ENCODE assay signal across 8 cellular contexts in the genomic region with DNA sequence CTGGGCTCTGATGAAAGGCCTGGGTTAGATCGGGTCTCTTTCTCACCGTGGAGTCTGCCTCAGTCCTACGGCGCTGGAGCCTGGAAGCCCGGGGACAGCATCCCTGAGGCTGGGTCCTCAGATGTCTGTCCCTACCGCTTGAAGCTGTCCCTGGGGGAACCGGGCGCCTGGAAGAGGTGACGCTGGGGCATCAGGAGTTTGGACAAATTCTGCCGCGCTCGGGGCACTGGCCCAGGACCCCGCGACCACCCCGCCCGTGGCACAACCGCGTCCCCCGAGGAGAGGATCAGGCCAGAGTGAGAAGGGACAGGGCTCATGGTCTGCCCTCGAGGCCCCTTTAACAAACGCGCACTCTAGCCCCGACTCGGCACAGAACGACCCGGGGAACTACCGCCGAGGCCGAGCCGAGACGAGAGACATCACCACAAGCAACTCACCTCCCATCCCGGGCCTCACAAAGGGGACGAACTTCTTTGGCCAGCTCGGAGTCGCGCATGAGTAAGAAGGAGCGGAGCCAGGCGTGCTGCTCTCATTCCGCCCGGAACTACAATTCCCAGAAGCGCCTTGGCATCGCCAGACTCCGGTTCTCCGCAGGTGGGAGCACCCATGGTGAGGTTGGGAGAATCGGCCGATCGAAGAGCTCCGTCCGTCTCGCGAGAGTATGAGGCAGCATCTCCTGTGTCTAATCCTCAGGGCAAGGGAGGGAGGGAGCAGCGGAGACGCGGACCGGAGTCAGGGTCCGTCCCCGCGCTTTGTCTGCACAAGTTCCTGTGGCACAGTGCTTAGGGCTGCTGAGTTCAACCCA. TPM values are rescaled to one million over a fixed set of nuclear protein-coding genes. Genes with fewer than 3 reads are reported as not detected.
DNase-seq lines count a peak whose midpoint lies in the region; ATAC-seq and TF ChIP-seq lines count a peak whose summit lies in the region.
"Not testable (repeated sequence)": the region's sequence is repeated elsewhere in the genome, so short reads cannot be mapped to it uniquely, and the experiment has no call there.

A gene (minus strand): TSS at position 548 of the 805 bp plus-strand sequence. CDS start 663 bp downstream, outside the sequence.

- peak; percentile 57 for DNase-seq in AG04449 (ENCODE audit: low read depth, low spot score)
- DNase-seq in NCI-H2227 treated with DMSO at 0.1 percent for 48 hours (lab: John Stamatoyannopoulos, UW): peak; percentile 79
- DNase-seq in activated CD4-positive, CD25-positive, alpha-beta regulatory T cell treated with anti-CD3 and anti-CD28 coated beads, Interleukin-2, amount 50 U/mL, for 16 hours (ENCODE audit: low read depth, low spot score): peak; percentile 41
- peak; percentile 51 to 58 for DNase-seq in central memory CD8-positive, alpha-beta T cell (ENCODE audit: low spot score in 2 of 2)
- peak; percentile 53 for DNase-seq in iPS-NIHi7 (ENCODE audit: extremely low spot score)

- not testable (repeated sequence) for H3K9me3 ChIP-seq in skeletal muscle tissue (ENCODE audit: control insufficient read depth in 3 of 3, low read length in 3 of 3)

- H3K4me3 ChIP-seq in AG04449 (ENCODE audit: low read depth, low read length): peak within 1 kb of the TSS; percentile 62
- H3K4me3 ChIP-seq in skeletal muscle tissue (ENCODE audit: low read length in 3 of 3): peak within 1 kb of the TSS; percentile 43 to 78 (median 57)

- ATAC-seq in GM19023 (IDR thresholded peaks at IDR 0.05; ENCODE audit: unreplicated experiment) (peak; percentile 95), HG03135 (IDR thresholded peaks at IDR 0.05; ENCODE audit: unreplicated experiment) (peak; percentile 80)
- ATAC-seq in central memory CD8-positive, alpha-beta T cell (replicated peaks; ENCODE audit: extremely low read depth, poor library complexity, severe bottlenecking): peak; percentile 79

- not testable (repeated sequence) for H3K9me3 Mint-ChIP-seq in central memory CD8-positive, alpha-beta T cell

- H3K9ac ChIP-seq in skeletal muscle tissue (ENCODE audit: low read depth in 1 of 3, low read length in 3 of 3): peak within 1 kb of the TSS in 2 of 3 donors; percentile 45 to 64

- POLR2A ChIA-PET in AG04449 (lab: Yijun Ruan, JAX): not testable (repeated sequence)

- H3K4me1 ChIP-seq in skeletal muscle tissue (ENCODE audit: control insufficient read depth in 3 of 3, insufficient read depth in 3 of 3, low read length in 3 of 3): not testable (repeated sequence)

- H3K36me3 ChIP-seq in skeletal muscle tissue (ENCODE audit: control insufficient read depth in 3 of 3, insufficient read depth in 3 of 3, low read length in 3 of 3): not testable (repeated sequence)

- H3K27me3 ChIP-seq in skeletal muscle tissue (ENCODE audit: control insufficient read depth in 3 of 3, insufficient read depth in 3 of 3, low read length in 3 of 3): not testable (repeated sequence)

- not testable (repeated sequence) for H3K27me3 Mint-ChIP-seq in central memory CD8-positive, alpha-beta T cell

- H3K27ac Mint-ChIP-seq in central memory CD8-positive, alpha-beta T cell (ENCODE audit: low read depth): peak within 1 kb of the TSS; percentile 65

- not testable (repeated sequence) for TF ChIP-seq CTCF in AG04449 (IDR thresholded peaks at IDR 0.05; ENCODE audit: insufficient read depth, low read length, missing control alignments)

- H3K4me1 Mint-ChIP-seq in central memory CD8-positive, alpha-beta T cell: not testable (repeated sequence)

- peak within 1 kb of the TSS; percentile 85 for H3K4me3 Mint-ChIP-seq in central memory CD8-positive, alpha-beta T cell

- H3K36me3 Mint-ChIP-seq in central memory CD8-positive, alpha-beta T cell (ENCODE audit: insufficient read depth): not testable (repeated sequence)

- H3K27ac ChIP-seq in skeletal muscle tissue (ENCODE audit: low read depth, low read length): not testable (repeated sequence)

- CTCF ChIA-PET in AG04449 (lab: Yijun Ruan, JAX): not testable (repeated sequence)

RNA-seq across cellular contexts. Expression of the gene that starts here (rescaled TPM):
- total RNA-seq in skeletal muscle tissue: 1.6 TPM
